In the genomic region with DNA sequence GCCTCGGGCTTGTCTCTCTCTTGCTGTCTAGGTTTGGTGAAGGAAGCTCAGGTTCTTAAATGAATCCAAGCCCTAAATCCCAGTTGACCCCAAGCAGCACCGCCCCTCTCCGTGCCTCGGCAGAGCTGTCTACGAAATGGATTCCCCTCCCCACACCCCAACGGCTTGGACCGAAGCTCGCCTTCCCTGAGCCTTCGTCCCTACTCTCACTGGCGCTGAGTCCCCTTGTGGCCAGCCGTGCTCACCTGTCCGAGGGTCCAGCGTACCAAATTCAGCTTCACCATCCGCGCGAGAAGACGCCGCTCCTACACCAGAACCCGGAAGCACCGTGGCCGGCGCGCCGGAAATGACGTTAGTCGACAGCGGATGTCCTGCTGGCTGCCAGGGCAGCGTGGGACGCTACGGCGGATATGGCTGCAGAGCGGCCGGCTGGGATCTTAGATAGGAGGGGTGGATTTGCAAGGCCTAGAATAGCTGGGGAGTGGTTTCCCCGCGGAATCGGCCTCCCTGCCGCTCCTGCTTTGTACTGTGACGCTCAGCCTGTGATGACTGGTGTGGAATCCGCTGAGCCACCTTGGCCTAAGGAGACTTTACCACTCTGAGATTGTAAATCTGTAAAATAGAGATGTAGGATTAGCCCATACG, we compare ENCODE assay signal across 9 cellular contexts. TPM values are rescaled to one million over a fixed set of nuclear protein-coding genes. Genes with fewer than 3 reads are reported as not detected.
DNase-seq lines count a peak whose midpoint lies in the region; ATAC-seq, FAIRE-seq and TF ChIP-seq lines count a peak whose summit lies in the region.
"Had no signal": no experiment of that assay in that cellular context is flagged by ENCODE, and none has a peak within 500 bp of the region (broad histone marks: within the 10 kb centered on the region; RNA-seq: fewer than 3 reads in every experiment).

TFIP11 (minus strand) TSS at position 325 of the 645 bp plus-strand sequence. CDS start 2,201 bp downstream, outside the sequence.

- peak within 1 kb of the TSS; percentile 74 to 84 for H3K9ac ChIP-seq in kidney (ENCODE audit: low read length in 2 of 2)

- TF ChIP-seq CTCF in AG10803 (conservative IDR thresholded peaks at IDR 0.05; ENCODE audit: low read length) = no peak
- peak; percentile 28 for TF ChIP-seq CTCF in chondrocyte (IDR thresholded peaks at IDR 0.05)
- TF ChIP-seq CTCF in kidney (IDR thresholded peaks at IDR 0.05; ENCODE audit: borderline replicate concordance, extremely low read depth, insufficient read depth) = no peak

- H3K4me1 Mint-ChIP-seq in activated CD4-positive, alpha-beta T cell treated with anti-CD3 and anti-CD28 coated beads for 36 hours = peaks cover 27% of the 10 kb centered on the region
- H3K4me1 Mint-ChIP-seq in chondrocyte (ENCODE audit: low read depth) = peaks cover 38% of the 10 kb centered on the region

- H3K9me3 Mint-ChIP-seq in activated CD4-positive, alpha-beta T cell treated with anti-CD3 and anti-CD28 coated beads for 36 hours (ENCODE audit: low read depth) = no peaks in the 10 kb centered on the region
- no peaks in the 10 kb centered on the region for H3K9me3 Mint-ChIP-seq in chondrocyte (ENCODE audit: low read depth)

- peaks cover 9 to 10% of the 10 kb centered on the region in 2 donors for H3K36me3 ChIP-seq in kidney (ENCODE audit: control insufficient read depth in 1 of 2, insufficient read depth in 2 of 2, low read length in 2 of 2)

- no peak for FAIRE-seq in kidney (lab: Jason Lieb, UNC)
- FAIRE-seq: colon had no signal

- ATAC-seq in GM19025 (IDR thresholded peaks at IDR 0.05; ENCODE audit: low read depth, unreplicated experiment) = peak; percentile 94
- peak; percentile 97 for ATAC-seq in HG03354 (IDR thresholded peaks at IDR 0.05; ENCODE audit: poor library complexity, severe bottlenecking, unreplicated experiment)
- peak; percentile 98 for ATAC-seq in activated CD4-positive, alpha-beta T cell treated with anti-CD3 and anti-CD28 coated beads for 36 hours

- no peaks in the 10 kb centered on the region for H3K9me3 ChIP-seq in kidney (ENCODE audit: control insufficient read depth in 1 of 2, low read length in 2 of 2)

- H3K4me3 ChIP-seq in AG10803 (ENCODE audit: low read length) (peak within 1 kb of the TSS; percentile 100), kidney (ENCODE audit: low read length in 2 of 2) (peak within 1 kb of the TSS; percentile 98)

- H3K27me3 Mint-ChIP-seq in activated CD4-positive, alpha-beta T cell treated with anti-CD3 and anti-CD28 coated beads for 36 hours = no peaks in the 10 kb centered on the region
- no peaks in the 10 kb centered on the region for H3K27me3 Mint-ChIP-seq in chondrocyte (ENCODE audit: low read depth)

- H3K27ac Mint-ChIP-seq in activated CD4-positive, alpha-beta T cell treated with anti-CD3 and anti-CD28 coated beads for 36 hours = peak within 1 kb of the TSS; percentile 95
- H3K27ac Mint-ChIP-seq in chondrocyte (ENCODE audit: unreplicated experiment) = peak within 1 kb of the TSS; percentile 98

- peaks cover 12 to 15% of the 10 kb centered on the region in 2 donors for H3K4me1 ChIP-seq in kidney (ENCODE audit: control insufficient read depth in 1 of 2, insufficient read depth in 1 of 2, low read depth in 1 of 2, low read length in 2 of 2)

- peak within 1 kb of the TSS in 1 of 2 donors; percentile 66 for H3K27ac ChIP-seq in kidney (ENCODE audit: low read depth in 2 of 2, low read length in 2 of 2)

- intact Hi-C loops in activated CD4-positive, alpha-beta T cell treated with anti-CD3 and anti-CD28 coated beads for 36 hours (cut with DNase I, micrococcal nuclease) = loop anchor here (1.0 to 2.0 kb wide), 6 partner anchors 29 to 160 kb away; partner anchors contain the start of genes HPS4 (in 2 of the 2), SRRD (in 2 of the 2), MIAT (in 1 of the 2) and TPST2 (in 1 of the 2)
- intact Hi-C loops in kidney (cut with DNase I) = no loop called here

- peak within 1 kb of the TSS; percentile 95 for H3K4me3 Mint-ChIP-seq in activated CD4-positive, alpha-beta T cell treated with anti-CD3 and anti-CD28 coated beads for 36 hours
- peak within 1 kb of the TSS; percentile 100 for H3K4me3 Mint-ChIP-seq in chondrocyte (ENCODE audit: unreplicated experiment)

- H3K36me3 Mint-ChIP-seq in activated CD4-positive, alpha-beta T cell treated with anti-CD3 and anti-CD28 coated beads for 36 hours (ENCODE audit: low read depth) = peaks cover 11% of the 10 kb centered on the region
- H3K36me3 Mint-ChIP-seq in chondrocyte (ENCODE audit: low read depth) = peaks cover 10% of the 10 kb centered on the region

- DNase-seq in AG10803 (ENCODE audit: low read depth) (peak; percentile 86), NCI-H524 (lab: John Stamatoyannopoulos, UW) (peak; percentile 69 to 89), chondrocyte (ENCODE audit: low spot score) (peak; percentile 98), kidney (peak; percentile 98)
- DNase-seq in activated CD4-positive, alpha-beta T cell treated with anti-CD3 and anti-CD28 coated beads for 36 hours = peak; percentile 97
- peak; percentile 69 to 86 for DNase-seq in stimulated activated CD4-positive, alpha-beta T cell treated with anti-CD3 and anti-CD28 coated beads, Interleukin-15, amount 100 ng/mL, for 1 hour (ENCODE audit: low read depth in 1 of 2, low spot score in 1 of 2)

- CTCF ChIA-PET in activated CD4-positive, alpha-beta T cell treated with anti-CD3 and anti-CD28 coated beads for 36 hours (lab: Charles Lee) = interaction anchor here (0.7 to 1.0 kb wide), 3 partner anchors 52 to 153 kb away, joined by 3 to 4 read pairs (median 3); no protein-coding TSS in a partner anchor

- POLR2A ChIA-PET in activated CD4-positive, alpha-beta T cell treated with anti-CD3 and anti-CD28 coated beads for 36 hours (lab: Charles Lee) = interaction anchor here (1.2 kb wide), 1 partner anchor 29 kb away, joined by 3 read pairs; the partner anchor contains the start of genes HPS4 and SRRD

RNA-seq across cellular contexts. Expression of gene TFIP11, which starts in this region (rescaled TPM):
- total RNA-seq in activated CD4-positive, alpha-beta T cell treated with anti-CD3 and anti-CD28 coated beads for 36 hours = 10 to 100 TPM; 36.5 to 41.7 TPM
- total RNA-seq in chondrocyte (30.6 to 34.7 TPM (median 33.3 TPM) in 3 replicates), kidney (34.2 TPM)
- 26.7 TPM for polyA plus RNA-seq in kidney (ENCODE audit: insufficient read depth, low read depth, low replicate concordance)
